ENCODE assay signal across 14 cellular contexts in genomic region chr2:35454966-35455638, GRCh38.
DNase-seq lines count a peak whose midpoint lies in the region; ATAC-seq, FAIRE-seq and TF ChIP-seq lines count a peak whose summit lies in the region.
"Had no signal": no experiment of that assay in that cellular context is flagged by ENCODE, and none has a peak within 500 bp of the region (broad histone marks: within the 10 kb centered on the region; RNA-seq: fewer than 3 reads in every experiment).

No MANE protein-coding gene starts in this region.

- ATAC-seq in A549 (peak; percentile 85 to 93; a peak in 5 of 6 replicates), foreskin keratinocyte (peak; percentile 90), GM19351 (IDR thresholded peaks at IDR 0.05; ENCODE audit: unreplicated experiment) (no peak)
- ATAC-seq: mucosa of descending colon had no signal

- FAIRE-seq in A549 (lab: Jason Lieb, UNC) = no peak

- DNase-seq in A549 (ENCODE audit: low read depth in 1 of 2, low spot score in 1 of 2) = peak; percentile 2 to 53
- peak; percentile 83 for DNase-seq in HCEC 1CT
- DNase-seq in SJCRH30 = peak; percentile 63 to 64
- peak; percentile 4 to 28 for DNase-seq in foreskin keratinocyte
- no peak for DNase-seq in activated CD4-positive, alpha-beta T cell treated with anti-CD3 and anti-CD28 coated beads, Interleukin-2, amount 50 U/mL, for 1 hour
- DNase-seq in effector CD4-positive, alpha-beta T cell = no peak
- no peak for DNase-seq in GM13977 (ENCODE audit: low spot score)
- DNase-seq: activated T-cell treated with anti-CD3 and anti-CD28 coated beads, Interleukin-2, amount 50 U/mL, for 48 hours; mucosa of descending colon; NCI-H524 treated with DMSO at 0.1 percent for 48 hours; stimulated activated CD4-positive, alpha-beta T cell treated with anti-CD3 and anti-CD28 coated beads, Interleukin-12 subunit alpha, Interleukin-12 subunit beta, amount 100 ng/mL, for 4 hours; stimulated activated naive CD4-positive, alpha-beta T cell treated with Interleukin-2 at 50 U/mL for 16 hours; T-helper 9 cell had no signal

- TF ChIP-seq POLR2A in A549 (IDR thresholded peaks at IDR 0.05; ENCODE audit: low read length) = no peak

- no peaks in the 10 kb centered on the region for H3K27me3 ChIP-seq in SJCRH30
- no peaks in the 10 kb centered on the region for H3K27me3 ChIP-seq in foreskin keratinocyte

- no peak overlapping the region for H3K4me2 ChIP-seq in A549

- TF ChIP-seq RAD21 in A549 (conservative IDR thresholded peaks at IDR 0.05 in 1 of 2, IDR thresholded peaks at IDR 0.05 in 1 of 2) = no peak

- H3K4me1 ChIP-seq in A549 (no peaks in the 10 kb centered on the region), SJCRH30 (peaks cover 3% of the 10 kb centered on the region), foreskin keratinocyte (no peaks in the 10 kb centered on the region)

- POLR2A ChIA-PET in A549 (lab: Yijun Ruan, JAX) = no interaction called here

- H3K4me3 ChIP-seq in A549 = no peak overlapping the region
- H3K4me3 ChIP-seq in SJCRH30 = no peak overlapping the region
- H3K4me3 ChIP-seq: mucosa of descending colon had no signal

- H3K36me3 ChIP-seq in SJCRH30 = no peaks in the 10 kb centered on the region

- H3K27ac ChIP-seq in A549 (no peak overlapping the region), SJCRH30 (no peak overlapping the region), foreskin keratinocyte (no peak overlapping the region)

- CTCF ChIA-PET in A549 (lab: Yijun Ruan, JAX) = no interaction called here

- no peak for TF ChIP-seq CTCF in A549 (IDR thresholded peaks at IDR 0.05)
- TF ChIP-seq CTCF in foreskin keratinocyte (conservative IDR thresholded peaks at IDR 0.05) = peak; percentile 38
- no peak for TF ChIP-seq CTCF in GM13977 (IDR thresholded peaks at IDR 0.05; ENCODE audit: extremely low read depth, insufficient read depth, missing control alignments)

- 59% methylated on average over 3 of the region's 3 CpGs for WGBS in A549 (ENCODE audit: missing lambda C conversion rate)

- in situ Hi-C loops in GM13977 (cut with MboI; ENCODE audit: low pct_unique_long_range_greater_than_20kb, low sequenced_read_pairs, unreplicated experiment) = no loop called here

- no peaks in the 10 kb centered on the region for H3K9me3 ChIP-seq in A549
- no peaks in the 10 kb centered on the region for H3K9me3 ChIP-seq in SJCRH30 (replicated peaks)
- H3K9me3 ChIP-seq: mucosa of descending colon had no signal

- no peak for TF ChIP-seq EP300 in A549 (IDR thresholded peaks at IDR 0.05)

TF ChIP-seq in A549, 52 proteins besides CTCF, POLR2A, EP300 and RAD21:
- TF ChIP-seq RNF2 (IDR thresholded peaks at IDR 0.05; ENCODE audit: borderline replicate concordance, low read depth) = no peak
- TF ChIP-seq CEBPB (IDR thresholded peaks at IDR 0.05) = no peak

Comparison
In these comparisons a context has a peak if more than half of its experiments do, and no peak if none do; other contexts are left out.
1. DNase-seq: peak in A549 (2 of 2), HCEC 1CT (single experiment), SJCRH30 (2 of 2) and foreskin keratinocyte (2 of 2); none in activated CD4-positive, alpha-beta T cell treated with anti-CD3 and anti-CD28 coated beads, Interleukin-2, amount 50 U/mL, for 1 hour (single experiment), effector CD4-positive, alpha-beta T cell (single experiment) and GM13977 (single experiment).